ENCODE assay signal across 8 cellular contexts in genomic region chrX:7926501-7926900, GRCh38. TPM values are rescaled to one million over a fixed set of nuclear protein-coding genes. Genes with fewer than 3 reads are reported as not detected.
DNase-seq lines count a peak whose midpoint lies in the region; ATAC-seq and FAIRE-seq lines count a peak whose summit lies in the region.

No MANE protein-coding gene starts in this region.

- H3K79me2 ChIP-seq in ACC112 (ENCODE audit: control insufficient read depth, insufficient read depth, low read length, unreplicated experiment) = peaks cover 4% of the 10 kb centered on the region

- FAIRE-seq in colon (lab: Jason Lieb, UNC) = peak; percentile 33
- no peak for FAIRE-seq in frontal cortex (lab: Jason Lieb, UNC)

- H3K4me1 ChIP-seq in ACC112 (ENCODE audit: control insufficient read depth, insufficient read depth, low read length, unreplicated experiment) = peaks cover 17% of the 10 kb centered on the region
- H3K4me1 ChIP-seq in HUES64 (ENCODE audit: insufficient read depth, low read length) = no peaks in the 10 kb centered on the region
- peaks cover 0 to 9% of the 10 kb centered on the region in 2 donors for H3K4me1 ChIP-seq in muscle layer of duodenum (ENCODE audit: control insufficient read depth in 1 of 2, insufficient read depth in 2 of 2, low read length in 2 of 2)

- no peak for ATAC-seq in GM19023 (IDR thresholded peaks at IDR 0.05; ENCODE audit: unreplicated experiment)
- no peak for ATAC-seq in HG03025 (IDR thresholded peaks at IDR 0.05; ENCODE audit: low FRiP score, unreplicated experiment)
- no peak for ATAC-seq in HG02798 (IDR thresholded peaks at IDR 0.05; ENCODE audit: poor library complexity, unreplicated experiment)

- DNase-seq in frontal cortex (ENCODE audit: low spot score in 2 of 2) = no peak

- peak overlapping the region; percentile 85 for H3K9ac ChIP-seq in HUES64 (ENCODE audit: low read depth, low read length)

- no peaks in the 10 kb centered on the region for H3K9me3 ChIP-seq in HUES64 (ENCODE audit: insufficient read depth, low read depth, low read length)
- no peaks in the 10 kb centered on the region for H3K9me3 ChIP-seq in muscle layer of duodenum (ENCODE audit: control insufficient read depth in 1 of 2, low read length in 2 of 2)

- H3K4me3 ChIP-seq in ACC112 (ENCODE audit: low read depth, low read length) = peak overlapping the region; percentile 89
- H3K4me3 ChIP-seq in HUES64 (ENCODE audit: low read length) = peak overlapping the region; percentile 98
- peak overlapping the region; percentile 55 to 79 for H3K4me3 ChIP-seq in muscle layer of duodenum (ENCODE audit: low read depth in 1 of 2, low read length in 2 of 2)

- H3K27me3 ChIP-seq in ACC112 (ENCODE audit: insufficient read depth, low read length) (no peaks in the 10 kb centered on the region), HUES64 (ENCODE audit: insufficient read depth, low read length) (no peaks in the 10 kb centered on the region), muscle layer of duodenum (ENCODE audit: low read depth, low read length) (no peaks in the 10 kb centered on the region)

- no peaks in the 10 kb centered on the region; the same call in 1 of the 2 replicates for H3K36me3 ChIP-seq in ACC112 (ENCODE audit: insufficient read depth, low read length)
- peaks cover 8% of the 10 kb centered on the region; the same call in 1 of the 2 replicates for H3K36me3 ChIP-seq in HUES64 (ENCODE audit: insufficient read depth, low read length)
- H3K36me3 ChIP-seq in muscle layer of duodenum (ENCODE audit: control insufficient read depth in 1 of 2, insufficient read depth in 2 of 2, low read length in 2 of 2) = peaks cover 0 to 5% of the 10 kb centered on the region in 2 donors

- WGBS in HUES64 = 90% methylated on average over 4 of the region's 5 CpGs

- H2AFZ ChIP-seq in ACC112 (ENCODE audit: low read length, unreplicated experiment) = peak overlapping the region; percentile 100

- H3K27ac ChIP-seq in ACC112 (ENCODE audit: low read depth, low read length) (peak overlapping the region; percentile 82), HUES64 (ENCODE audit: low read depth, low read length) (peak overlapping the region; percentile 88; the same call in 1 of the 2 replicates), muscle layer of duodenum (ENCODE audit: low read length) (peak overlapping the region; percentile 23)

RNA-seq across cellular contexts. Expression of gene PNPLA4, which starts 0.7 kb away (rescaled TPM):
- polyA plus RNA-seq in HUES64 (2013, experiment 1 of 2) = 14.1 TPM
- 17.4 TPM for polyA plus RNA-seq in HUES64 (2013, experiment 2 of 2)
- total RNA-seq in frontal cortex = 5.7 TPM

Comparison
In these comparisons a context has a peak if more than half of its experiments do, and no peak if none do; other contexts are left out.
1. H3K27ac ChIP-seq: peak in every context shown above with its lines; median percentile 88 in HUES64; 82 in ACC112; 23 in muscle layer of duodenum.